ENCODE assay signal across 1 cellular context in the genomic region with DNA sequence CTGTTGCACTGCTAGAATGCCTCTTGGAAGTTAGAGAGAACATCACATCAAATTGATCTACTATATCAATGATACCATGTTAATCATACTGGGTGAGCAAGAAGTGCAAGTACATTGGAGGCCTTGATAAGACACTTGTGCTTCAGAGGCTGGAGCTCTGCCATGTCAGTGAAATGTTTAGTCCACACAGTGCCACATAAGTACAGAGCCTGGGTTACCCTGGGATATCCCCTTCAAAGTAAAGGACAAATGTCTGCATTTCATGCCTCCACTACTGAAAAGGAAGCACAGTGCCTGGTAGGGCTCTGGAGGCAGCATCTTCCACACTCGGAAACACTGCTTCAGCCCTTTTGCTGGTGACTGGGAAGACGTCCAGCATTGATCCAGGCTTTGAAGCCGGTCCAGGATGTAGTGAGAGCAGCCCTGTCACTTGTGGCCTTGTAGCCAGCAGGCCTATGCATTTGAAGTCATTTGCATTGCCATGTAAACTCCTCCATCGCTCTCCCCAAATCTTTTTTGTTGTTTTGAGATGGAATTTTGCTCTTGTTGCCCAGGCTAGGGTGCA.
TF ChIP-seq lines count a peak whose summit lies in the region.

No MANE protein-coding gene starts in this region.

TF ChIP-seq in IMR-90, 13 proteins besides CTCF, POLR2A, EP300 and RAD21:
- TF ChIP-seq NFE2L2 (IDR thresholded peaks at IDR 0.05; ENCODE audit: low read depth, low read length) (no peak), FOS (IDR thresholded peaks at IDR 0.05; ENCODE audit: low read depth, low read length) (no peak), CEBPB (IDR thresholded peaks at IDR 0.05; ENCODE audit: low read depth, low read length) (no peak), RCOR1 (IDR thresholded peaks at IDR 0.05; ENCODE audit: insufficient replicate concordance, low read length) (no peak), SMC3 (IDR thresholded peaks at IDR 0.05; ENCODE audit: low read depth, low read length) (no peak), RFX5 (IDR thresholded peaks at IDR 0.05; ENCODE audit: low read depth, low read length) (no peak), CHD1 (IDR thresholded peaks at IDR 0.05; ENCODE audit: low read depth, low read length) (no peak), BHLHE40 (IDR thresholded peaks at IDR 0.05; ENCODE audit: low read depth, low read length) (no peak), MAFK (IDR thresholded peaks at IDR 0.05; ENCODE audit: low read depth, low read length) (no peak), MXI1 (IDR thresholded peaks at IDR 0.05; ENCODE audit: borderline replicate concordance, low read depth, low read length) (no peak), USF2 (IDR thresholded peaks at IDR 0.05; ENCODE audit: low read depth, low read length) (no peak), MAZ (IDR thresholded peaks at IDR 0.05; ENCODE audit: borderline replicate concordance, low read depth, low read length) (no peak)
- TF ChIP-seq, protein P1, sequence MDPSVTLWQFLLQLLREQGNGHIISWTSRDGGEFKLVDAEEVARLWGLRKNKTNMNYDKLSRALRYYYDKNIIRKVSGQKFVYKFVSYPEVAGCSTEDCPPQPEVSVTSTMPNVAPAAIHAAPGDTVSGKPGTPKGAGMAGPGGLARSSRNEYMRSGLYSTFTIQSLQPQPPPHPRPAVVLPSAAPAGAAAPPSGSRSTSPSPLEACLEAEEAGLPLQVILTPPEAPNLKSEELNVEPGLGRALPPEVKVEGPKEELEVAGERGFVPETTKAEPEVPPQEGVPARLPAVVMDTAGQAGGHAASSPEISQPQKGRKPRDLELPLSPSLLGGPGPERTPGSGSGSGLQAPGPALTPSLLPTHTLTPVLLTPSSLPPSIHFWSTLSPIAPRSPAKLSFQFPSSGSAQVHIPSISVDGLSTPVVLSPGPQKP (IDR thresholded peaks at IDR 0.05; ENCODE audit: borderline replicate concordance, low read depth, low read length), result no peak
TF ChIP-seq in IMR-90: peak in this region for 0.
